In genomic region chr4:188915175-188915574, GRCh38 we compare ENCODE assay signal across 39 cellular contexts.
"Had no signal": no experiment of that assay in that cellular context is flagged by ENCODE, and none has a peak within 500 bp of the region (broad histone marks: within the 10 kb centered on the region; RNA-seq: fewer than 3 reads in every experiment).

No MANE protein-coding gene starts in this region.

- DNase-seq: activated effector memory CD4-positive, alpha-beta T cell treated with anti-CD3 and anti-CD28 coated beads, Interleukin-2, amount 50 U/mL, for 16 hours; activated effector memory CD4-positive, alpha-beta T cell treated with Interleukin-2 at 50 U/mL for 16 hours; activated gamma-delta T cell; activated gamma-delta T cell treated with Interleukin-2 at 50 U/mL for 16 hours; activated naive CD4-positive, alpha-beta T cell; activated naive CD4-positive, alpha-beta T cell treated with anti-CD3 and anti-CD28 coated beads for 36 hours; activated naive CD4-positive, alpha-beta T cell treated with anti-CD3 and anti-CD28 coated beads, Interleukin-2, amount 10 ng/mL, durations not matched to agents 7 days and 5 days; activated naive CD4-positive, alpha-beta T cell treated with anti-CD3 and anti-CD28 coated beads, Interleukin-2, amount 50 U/mL, for 16 hours; activated naive CD4-positive, alpha-beta T cell treated with Interleukin-2 at 50 U/mL for 16 hours; activated naive CD8-positive, alpha-beta T cell treated with anti-CD3 and anti-CD28 coated beads for 36 hours; activated naive CD8-positive, alpha-beta T cell treated with anti-CD3 and anti-CD28 coated beads, Interleukin-2, amount 10 ng/mL, durations not matched to agents 7 days and 5 days; activated naive CD8-positive, alpha-beta T cell treated with anti-CD3 and anti-CD28 coated beads, Interleukin-2, amount 50 U/mL, for 24 hours; activated T-cell treated with anti-CD3 and anti-CD28 coated beads, Interleukin-2, amount 50 U/mL, for 4 hours; activated T-cell treated with anti-CD3 and anti-CD28 coated beads, Interleukin-2, amount 50 U/mL, for 48 hours; activated T-cell treated with anti-CD3 and anti-CD28 coated beads, Interleukin-2, amount 50 U/mL, for 72 hours; adrenal gland; amniotic stem cell; amygdala; anterior cingulate cortex; aorta; body of pancreas; brain microvascular endothelial cell; caudate nucleus; central memory CD4-positive, alpha-beta T cell; cerebellar nuclear complex; colonic mucosa had no signal

- H3K27me3 Mint-ChIP-seq: activated naive CD4-positive, alpha-beta T cell treated with anti-CD3 and anti-CD28 coated beads, Interleukin-2, amount 10 ng/mL, durations not matched to agents 7 days and 5 days; activated naive CD4-positive, alpha-beta T cell treated with anti-CD3 and anti-CD28 coated beads, Interleukin-2, amount 50 U/mL, for 24 hours; activated naive CD8-positive, alpha-beta T cell; activated naive CD8-positive, alpha-beta T cell treated with anti-CD3 and anti-CD28 coated beads for 36 hours; activated naive CD8-positive, alpha-beta T cell treated with anti-CD3 and anti-CD28 coated beads, Interleukin-2, amount 10 ng/mL, durations not matched to agents 7 days and 5 days; activated naive CD8-positive, alpha-beta T cell treated with anti-CD3 and anti-CD28 coated beads, Interleukin-2, amount 50 U/mL, for 24 hours; central memory CD8-positive, alpha-beta T cell had no signal

- H3K27ac Mint-ChIP-seq: activated naive CD4-positive, alpha-beta T cell treated with anti-CD3 and anti-CD28 coated beads for 36 hours; activated naive CD4-positive, alpha-beta T cell treated with anti-CD3 and anti-CD28 coated beads, Interleukin-2, amount 10 ng/mL, durations not matched to agents 7 days and 5 days; activated naive CD4-positive, alpha-beta T cell treated with anti-CD3 and anti-CD28 coated beads, Interleukin-2, amount 50 U/mL, for 24 hours; activated naive CD4-positive, alpha-beta T cell treated with anti-CD3 and anti-CD28 coated beads, Interleukin-2, amount 50 U/mL, for 72 hours; activated naive CD8-positive, alpha-beta T cell; activated naive CD8-positive, alpha-beta T cell treated with anti-CD3 and anti-CD28 coated beads for 36 hours; activated naive CD8-positive, alpha-beta T cell treated with anti-CD3 and anti-CD28 coated beads, Interleukin-2, amount 10 ng/mL, durations not matched to agents 7 days and 5 days; activated naive CD8-positive, alpha-beta T cell treated with anti-CD3 and anti-CD28 coated beads, Interleukin-2, amount 50 U/mL, for 24 hours; activated T-cell treated with anti-CD3 and anti-CD28 coated beads, Interleukin-2, amount 50 U/mL, for 72 hours; activated T-helper 1 cell treated with anti-CD3 and anti-CD28 coated beads, Interleukin-12 subunit alpha, Interleukin-12 subunit beta, Interleukin-2, Interleukin-4 antibody, amounts not matched to agents 30 ng/mL and 10 ng/mL and 1 ng/mL, durations not matched to agents 14 hours and 24 hours and 36 hours; activated T-helper 2 cell treated with anti-CD3 and anti-CD28 coated beads, Interferon-gamma antibody, Interleukin-2, Interleukin-4, amounts not matched to agents 10 μg/mL and 5 μg/mL and 100 μg/mL, durations not matched to agents 14 hours and 24 hours and 36 hours; brain had no signal

- ATAC-seq: activated naive CD4-positive, alpha-beta T cell treated with anti-CD3 and anti-CD28 coated beads, Interleukin-2, amount 50 U/mL, for 72 hours; activated naive CD8-positive, alpha-beta T cell treated with anti-CD3 and anti-CD28 coated beads, Interleukin-2, amount 50 U/mL, for 24 hours; activated T-cell treated with anti-CD3 and anti-CD28 coated beads, Interleukin-2, amount 50 U/mL, for 4 hours; activated T-cell treated with anti-CD3 and anti-CD28 coated beads, Interleukin-2, amount 50 U/mL, for 72 hours; body of pancreas had no signal

- H3K4me1 ChIP-seq: adrenal gland, ascending aorta, body of pancreas, breast epithelium, colonic mucosa had no signal

- H3K27me3 ChIP-seq: adrenal gland, ascending aorta, body of pancreas, brain microvascular endothelial cell, breast epithelium, cardiac muscle cell, colonic mucosa had no signal

- H3K27ac ChIP-seq: adrenal gland, ascending aorta, body of pancreas, brain microvascular endothelial cell, breast epithelium, cardiac muscle cell, colonic mucosa had no signal

- H3K4me3 ChIP-seq: adrenal gland, ascending aorta, body of pancreas, breast epithelium, cardiac muscle cell, colonic mucosa had no signal

- H3K36me3 Mint-ChIP-seq: activated naive CD4-positive, alpha-beta T cell treated with anti-CD3 and anti-CD28 coated beads, Interleukin-2, amount 10 ng/mL, durations not matched to agents 7 days and 5 days; activated naive CD4-positive, alpha-beta T cell treated with anti-CD3 and anti-CD28 coated beads, Interleukin-2, amount 50 U/mL, for 24 hours; activated naive CD8-positive, alpha-beta T cell; activated naive CD8-positive, alpha-beta T cell treated with anti-CD3 and anti-CD28 coated beads for 36 hours; activated naive CD8-positive, alpha-beta T cell treated with anti-CD3 and anti-CD28 coated beads, Interleukin-2, amount 10 ng/mL, durations not matched to agents 7 days and 5 days; brain had no signal

- H3K36me3 ChIP-seq: adrenal gland, ascending aorta, brain microvascular endothelial cell, breast epithelium, cardiac muscle cell, colonic mucosa had no signal

- H3K4me3 Mint-ChIP-seq: activated naive CD4-positive, alpha-beta T cell treated with anti-CD3 and anti-CD28 coated beads for 36 hours; activated naive CD4-positive, alpha-beta T cell treated with anti-CD3 and anti-CD28 coated beads, Interleukin-2, amount 10 ng/mL, durations not matched to agents 7 days and 5 days; activated naive CD4-positive, alpha-beta T cell treated with anti-CD3 and anti-CD28 coated beads, Interleukin-2, amount 50 U/mL, for 24 hours; activated naive CD8-positive, alpha-beta T cell; activated naive CD8-positive, alpha-beta T cell treated with anti-CD3 and anti-CD28 coated beads for 36 hours; activated naive CD8-positive, alpha-beta T cell treated with anti-CD3 and anti-CD28 coated beads, Interleukin-2, amount 10 ng/mL, durations not matched to agents 7 days and 5 days; activated naive CD8-positive, alpha-beta T cell treated with anti-CD3 and anti-CD28 coated beads, Interleukin-2, amount 50 U/mL, for 24 hours; activated T-cell treated with anti-CD3 and anti-CD28 coated beads, Interleukin-2, amount 50 U/mL, for 4 hours; activated T-cell treated with anti-CD3 and anti-CD28 coated beads, Interleukin-2, amount 50 U/mL, for 72 hours; activated T-helper 1 cell treated with anti-CD3 and anti-CD28 coated beads, Interleukin-12 subunit alpha, Interleukin-12 subunit beta, Interleukin-2, Interleukin-4 antibody, amounts not matched to agents 30 ng/mL and 10 ng/mL and 1 ng/mL, durations not matched to agents 14 hours and 24 hours and 36 hours; brain; central memory CD8-positive, alpha-beta T cell had no signal

- H3K4me1 Mint-ChIP-seq: activated naive CD4-positive, alpha-beta T cell treated with anti-CD3 and anti-CD28 coated beads, Interleukin-2, amount 10 ng/mL, durations not matched to agents 7 days and 5 days; activated naive CD4-positive, alpha-beta T cell treated with anti-CD3 and anti-CD28 coated beads, Interleukin-2, amount 50 U/mL, for 24 hours; activated naive CD8-positive, alpha-beta T cell treated with anti-CD3 and anti-CD28 coated beads for 36 hours; activated naive CD8-positive, alpha-beta T cell treated with anti-CD3 and anti-CD28 coated beads, Interleukin-2, amount 10 ng/mL, durations not matched to agents 7 days and 5 days; activated naive CD8-positive, alpha-beta T cell treated with anti-CD3 and anti-CD28 coated beads, Interleukin-2, amount 50 U/mL, for 24 hours; brain; central memory CD8-positive, alpha-beta T cell had no signal

- FAIRE-seq: astrocyte, bronchial epithelial cell, colon had no signal

- H3K9me3 ChIP-seq: adrenal gland, ascending aorta, colonic mucosa had no signal
